In the genomic region with DNA sequence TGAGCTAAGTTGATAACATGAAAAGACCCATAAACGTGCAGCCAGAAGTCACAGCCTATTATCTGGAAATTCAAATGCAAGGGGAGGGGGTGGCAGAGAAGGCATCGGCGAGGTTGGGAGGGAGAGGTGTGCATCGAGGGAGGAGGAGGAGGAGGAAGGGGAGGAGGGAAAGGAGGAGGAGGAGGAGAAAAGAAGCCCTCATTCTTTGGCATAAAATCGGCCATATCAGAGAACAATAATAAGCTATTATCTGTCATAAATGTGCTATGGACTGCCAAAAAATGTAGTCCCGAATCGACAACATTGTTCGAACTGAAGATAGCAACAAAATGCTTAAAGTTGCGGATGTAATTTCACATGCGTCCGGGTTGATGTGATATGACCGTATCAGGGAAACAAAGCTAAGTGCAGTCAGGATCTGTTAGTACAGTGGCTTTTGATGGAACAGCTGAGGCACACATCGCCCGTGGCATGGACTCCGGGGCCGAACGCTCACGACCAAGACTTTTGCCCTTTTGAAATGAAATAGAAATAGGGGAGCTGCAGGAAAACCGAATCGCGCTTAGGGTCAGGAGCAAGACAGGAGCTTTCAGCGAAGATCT, we compare ENCODE assay signal across 15 cellular contexts. TPM values are rescaled to one million over a fixed set of nuclear protein-coding genes. Genes with fewer than 3 reads are reported as not detected.
A peak's percentile ranks its signal among the peaks of the same experiment; 100 is the strongest.
DNase-seq lines count a peak whose midpoint lies in the region; ATAC-seq and TF ChIP-seq lines count a peak whose summit lies in the region.
"Had no signal": no experiment of that assay in that cellular context is flagged by ENCODE, and none has a peak within 500 bp of the region (broad histone marks: within the 10 kb centered on the region; RNA-seq: fewer than 3 reads in every experiment).

No MANE protein-coding gene starts in this region.

- POLR2A ChIA-PET in CD4-positive, alpha-beta memory T cell (lab: Charles Lee; ENCODE audit: partially characterized antibody): interaction anchor here (1.1 kb wide), 1 partner anchor 873 kb away, joined by 3 read pairs; no protein-coding TSS in a partner anchor

- H3K79me1 ChIP-seq in mesendoderm (ENCODE audit: low read length): no peaks in the 10 kb centered on the region

- peak overlapping the region; percentile 83 for H3K4me2 ChIP-seq in GM23338
- peak overlapping the region; percentile 3 for H3K4me2 ChIP-seq in mesendoderm (ENCODE audit: low read length)

- peaks cover 0 to 48% (median 31%) of the 10 kb centered on the region in 8 donors for H3K9me3 Mint-ChIP-seq in CD4-positive, alpha-beta memory T cell
- no peaks in the 10 kb centered on the region for H3K9me3 Mint-ChIP-seq in GM23338
- H3K9me3 Mint-ChIP-seq in activated naive CD8-positive, alpha-beta T cell (ENCODE audit: low read depth): peaks cover 6% of the 10 kb centered on the region
- H3K9me3 Mint-ChIP-seq: dendritic cell treated with granulocyte-macrophage colony-stimulating factor and Interleukin-4, amounts not matched to agents 40 ng/mL and 50 ng/mL, for 4 days had no signal

- H3K9ac ChIP-seq in mesendoderm (ENCODE audit: low read length): no peak overlapping the region

- H3K18ac ChIP-seq in mesendoderm (ENCODE audit: low read length): no peak overlapping the region

- peaks cover 28% of the 10 kb centered on the region for H3F3A ChIP-seq in GM23338 (replicated peaks; ENCODE audit: low read depth)

- no peak overlapping the region for H3K27ac ChIP-seq in CD4-positive, alpha-beta memory T cell (ENCODE audit: low read depth, low read length)
- H3K27ac ChIP-seq in GM23338 (ENCODE audit: low read depth): no peak overlapping the region
- no peak overlapping the region for H3K27ac ChIP-seq in mesendoderm (ENCODE audit: low read depth, low read length)

- H3K4me1 Mint-ChIP-seq in CD4-positive, alpha-beta memory T cell: peaks cover 30 to 58% (median 45%) of the 10 kb centered on the region in 4 donors
- peaks cover 62% of the 10 kb centered on the region for H3K4me1 Mint-ChIP-seq in GM23338
- peaks cover 58% of the 10 kb centered on the region for H3K4me1 Mint-ChIP-seq in activated naive CD8-positive, alpha-beta T cell (ENCODE audit: low read depth)

- intact Hi-C loops in CD4-positive, alpha-beta memory T cell (cut with micrococcal nuclease): loop anchor here (10.0 kb wide), 1 partner anchor 106 kb away; no protein-coding TSS in a partner anchor
- intact Hi-C loops in sciatic nerve (cut with DNase I): no loop called here

- no peak overlapping the region for H3K4ac ChIP-seq in mesendoderm (ENCODE audit: low read depth, low read length)

- peaks cover 56% of the 10 kb centered on the region for H3K4me1 ChIP-seq in CD4-positive, alpha-beta memory T cell (ENCODE audit: insufficient read depth, low read length)
- H3K4me1 ChIP-seq in GM23338 (ENCODE audit: insufficient read depth) (peaks cover 60% of the 10 kb centered on the region), mesendoderm (ENCODE audit: control insufficient read depth, low read depth, low read length) (peaks cover 7% of the 10 kb centered on the region)

- H3K27me3 ChIP-seq in CD4-positive, alpha-beta memory T cell (ENCODE audit: insufficient read depth, low read length): peaks cover 85% of the 10 kb centered on the region
- H3K27me3 ChIP-seq in GM23338 (ENCODE audit: insufficient read depth) (peaks cover 100% of the 10 kb centered on the region), mesendoderm (ENCODE audit: insufficient read depth, low read length, poor library complexity) (peaks cover 66% of the 10 kb centered on the region)

- H3K36me3 ChIP-seq in CD4-positive, alpha-beta memory T cell (ENCODE audit: insufficient read depth, low read length): no peaks in the 10 kb centered on the region
- H3K36me3 ChIP-seq in GM23338 (ENCODE audit: insufficient read depth) (no peaks in the 10 kb centered on the region), mesendoderm (ENCODE audit: control insufficient read depth, insufficient read depth, low read length) (no peaks in the 10 kb centered on the region)

- CTCF ChIA-PET in CD4-positive, alpha-beta memory T cell (lab: Charles Lee; ENCODE audit: partially characterized antibody): interaction anchor here (0.7 to 1.4 kb wide), 2 partner anchors 9 kb away, joined by 3 to 4 read pairs; no protein-coding TSS in a partner anchor

- no peak overlapping the region for H4K8ac ChIP-seq in mesendoderm (ENCODE audit: low read depth, low read length)

- no peaks in the 10 kb centered on the region for H3K9me3 ChIP-seq in CD4-positive, alpha-beta memory T cell (ENCODE audit: control insufficient read depth in 1 of 2, low read length in 2 of 2)

- H2AK5ac ChIP-seq in mesendoderm (ENCODE audit: low read length): no peak overlapping the region

- ATAC-seq in GM23338 (no peak), sciatic nerve (no peak)

- no peak overlapping the region for H3K23ac ChIP-seq in mesendoderm (ENCODE audit: low read length)

- no peaks in the 10 kb centered on the region for H3K79me2 ChIP-seq in GM23338 (replicated peaks; ENCODE audit: insufficient read depth)
- H3K79me2 ChIP-seq in mesendoderm (ENCODE audit: control insufficient read depth, insufficient read depth, low read length): no peaks in the 10 kb centered on the region

- H3K56ac ChIP-seq in mesendoderm (ENCODE audit: low read length): no peak overlapping the region

- WGBS in mesendoderm (ENCODE audit: extremely low coverage, insufficient coverage, low lambda C conversion rate): no CpG with 5 or more reads among the region's 22 CpGs

- H2BK120ac ChIP-seq in mesendoderm (ENCODE audit: low read depth, low read length): no peak overlapping the region

- H2AFZ ChIP-seq in GM23338: no peak overlapping the region

- no peak overlapping the region for H4K5ac ChIP-seq in mesendoderm (ENCODE audit: low read length)

- peaks cover 0 to 5% of the 10 kb centered on the region in 2 donors for H3K36me3 Mint-ChIP-seq in CD4-positive, alpha-beta memory T cell
- no peaks in the 10 kb centered on the region; the same call in 2 of the 3 replicates for H3K36me3 Mint-ChIP-seq in GM23338 (ENCODE audit: low read depth)
- H3K36me3 Mint-ChIP-seq in activated naive CD8-positive, alpha-beta T cell: peaks cover 2% of the 10 kb centered on the region

- no peak for TF ChIP-seq CTCF in GM23338 (conservative IDR thresholded peaks at IDR 0.05; ENCODE audit: low read depth in 2 of 2)

- peaks cover 22% of the 10 kb centered on the region; the same call in 1 of the 2 replicates for H4K20me1 ChIP-seq in GM23338 (replicated peaks; ENCODE audit: insufficient read depth)

- peaks cover 75 to 77% of the 10 kb centered on the region in 2 donors for H3K27me3 Mint-ChIP-seq in CD4-positive, alpha-beta memory T cell
- H3K27me3 Mint-ChIP-seq in GM23338 (ENCODE audit: insufficient read depth, low read depth, poor library complexity): peaks cover 99% of the 10 kb centered on the region
- H3K27me3 Mint-ChIP-seq in activated naive CD8-positive, alpha-beta T cell: peaks cover 72% of the 10 kb centered on the region

- no peak overlapping the region for H2BK5ac ChIP-seq in mesendoderm (ENCODE audit: low read length)

- H3K9me2 ChIP-seq in GM23338 (ENCODE audit: insufficient read depth): no peaks in the 10 kb centered on the region

- no peak for DNase-seq in CD4-positive, alpha-beta memory T cell
- DNase-seq in GM23338 (ENCODE audit: low spot score): peak; percentile 41
- DNase-seq in mesendoderm: no peak
- DNase-seq in GM19238 (ENCODE audit: insufficient read length, low spot score): no peak
- no peak for DNase-seq in SW480 (ENCODE audit: low spot score)
- no peak for DNase-seq in activated CD8-positive, alpha-beta memory T cell treated with anti-CD3 and anti-CD28 coated beads, Interleukin-2, amount 50 U/mL, for 4 hours
- no peak for DNase-seq in sciatic nerve (ENCODE audit: low spot score)
- DNase-seq: activated CD8-positive, alpha-beta memory T cell treated with anti-CD3 and anti-CD28 coated beads for 24 hours; NCI-H446 treated with DMSO at 0.1 percent for 48 hours; stimulated activated CD4-positive, alpha-beta T cell treated with anti-CD3 and anti-CD28 coated beads, Interleukin-4, amount 100 ng/mL, for 4 hours had no signal

- no peak overlapping the region for H3K4me3 ChIP-seq in CD4-positive, alpha-beta memory T cell (ENCODE audit: low read length in 2 of 2)
- H3K4me3 ChIP-seq in GM23338: peak overlapping the region; percentile 42
- no peak overlapping the region for H3K4me3 ChIP-seq in mesendoderm (ENCODE audit: low read length)

- H2BK15ac ChIP-seq in mesendoderm (replicated peaks; ENCODE audit: low read depth): no peak overlapping the region

- H3K4me3 Mint-ChIP-seq in CD4-positive, alpha-beta memory T cell: peak overlapping the region in 7 of 8 donors; percentile 21 to 75 (median 68)
- peak overlapping the region; percentile 53 for H3K4me3 Mint-ChIP-seq in GM23338
- H3K4me3 Mint-ChIP-seq in activated naive CD8-positive, alpha-beta T cell: peak overlapping the region; percentile 63
- H3K4me3 Mint-ChIP-seq: dendritic cell treated with granulocyte-macrophage colony-stimulating factor and Interleukin-4, amounts not matched to agents 40 ng/mL and 50 ng/mL, for 4 days had no signal

- peak overlapping the region in 4 of 7 donors; percentile 27 to 79 (median 74) for H3K27ac Mint-ChIP-seq in CD4-positive, alpha-beta memory T cell
- no peak overlapping the region for H3K27ac Mint-ChIP-seq in GM23338
- peak overlapping the region; percentile 34 for H3K27ac Mint-ChIP-seq in activated naive CD8-positive, alpha-beta T cell
- H3K27ac Mint-ChIP-seq: dendritic cell treated with granulocyte-macrophage colony-stimulating factor and Interleukin-4, amounts not matched to agents 40 ng/mL and 50 ng/mL, for 4 days had no signal

TF ChIP-seq in GM23338, 12 proteins besides CTCF, POLR2A, EP300 and RAD21 (continues in another document):
- no peak for TF ChIP-seq EZH2phosphoT487 (IDR thresholded peaks at IDR 0.05; ENCODE audit: unreplicated experiment)
- no peak for TF ChIP-seq JUNB (IDR thresholded peaks at IDR 0.05; ENCODE audit: unreplicated experiment)
- TF ChIP-seq, protein P1, sequence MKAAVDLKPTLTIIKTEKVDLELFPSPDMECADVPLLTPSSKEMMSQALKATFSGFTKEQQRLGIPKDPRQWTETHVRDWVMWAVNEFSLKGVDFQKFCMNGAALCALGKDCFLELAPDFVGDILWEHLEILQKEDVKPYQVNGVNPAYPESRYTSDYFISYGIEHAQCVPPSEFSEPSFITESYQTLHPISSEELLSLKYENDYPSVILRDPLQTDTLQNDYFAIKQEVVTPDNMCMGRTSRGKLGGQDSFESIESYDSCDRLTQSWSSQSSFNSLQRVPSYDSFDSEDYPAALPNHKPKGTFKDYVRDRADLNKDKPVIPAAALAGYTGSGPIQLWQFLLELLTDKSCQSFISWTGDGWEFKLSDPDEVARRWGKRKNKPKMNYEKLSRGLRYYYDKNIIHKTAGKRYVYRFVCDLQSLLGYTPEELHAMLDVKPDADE (IDR thresholded peaks at IDR 0.05): no peak

RNA-seq across cellular contexts. Expression of gene BARHL2, which starts 11.7 kb away (rescaled TPM):
- not detected for total RNA-seq in CD4-positive, alpha-beta memory T cell
- not detected for polyA plus RNA-seq in CD4-positive, alpha-beta memory T cell
- not detected in 2 replicates for total RNA-seq in GM23338 (2014; rRNA removed; shearing (Covaris generic))
- polyA plus RNA-seq in GM23338 (2016; fragmentation: Nextera tagmentation; extraction: Ambion mirVana): not detected in 2 replicates
- polyA plus RNA-seq in mesendoderm (2013, experiment 1 of 2): 0.01 TPM
- polyA plus RNA-seq in mesendoderm (2013, experiment 2 of 2): 0.06 TPM
- total RNA-seq in sciatic nerve: not detected
- total RNA-seq: mononuclear cell, renal cortical epithelial cell had no signal
- polyA plus RNA-seq: BJ had no signal
